9 cellular contexts compared by ENCODE assay signal in the genomic region with DNA sequence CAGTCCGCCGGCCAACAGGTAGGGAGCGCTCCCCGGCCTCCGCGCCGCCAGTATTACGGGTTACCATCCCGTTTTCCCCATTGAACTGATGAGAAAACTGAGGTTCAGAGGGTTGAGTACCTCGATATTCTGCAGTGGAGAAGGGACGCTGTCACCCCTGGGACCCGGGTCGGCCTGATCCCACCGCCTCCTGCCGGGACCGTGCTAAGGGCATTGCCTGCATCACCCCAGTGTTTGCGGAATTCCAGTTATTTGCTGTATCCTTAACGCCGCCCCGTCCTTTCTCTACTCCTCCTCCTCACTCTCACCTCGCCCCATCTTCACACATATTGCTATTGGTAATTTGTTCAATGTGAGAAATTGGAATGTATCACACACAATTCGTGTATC. TPM values are rescaled to one million over a fixed set of nuclear protein-coding genes. Genes with fewer than 3 reads are reported as not detected.
DNase-seq lines count a peak whose midpoint lies in the region; ATAC-seq and TF ChIP-seq lines count a peak whose summit lies in the region.
"Had no signal": no experiment of that assay in that cellular context is flagged by ENCODE, and none has a peak within 500 bp of the region (broad histone marks: within the 10 kb centered on the region; RNA-seq: fewer than 3 reads in every experiment).

No MANE protein-coding gene starts in this region.

- H3K4me1 Mint-ChIP-seq in CD4-positive, alpha-beta memory T cell: peaks cover 5 to 20% (median 15%) of the 10 kb centered on the region in 4 donors

- TF ChIP-seq EP300 in ovary (IDR thresholded peaks at IDR 0.05): no peak

- no peak overlapping the region for H3K27ac ChIP-seq in CD4-positive, alpha-beta memory T cell (ENCODE audit: low read depth, low read length)
- H3K27ac ChIP-seq in PC-9 (no peak overlapping the region), ovary (no peak overlapping the region)

- intact Hi-C loops in CD4-positive, alpha-beta memory T cell (cut with micrococcal nuclease): no loop called here
- intact Hi-C loops in PC-9 (cut with micrococcal nuclease; ENCODE audit: unreplicated experiment) (no loop called here), ovary (cut with DNase I) (no loop called here)

- peaks cover 44 to 47% of the 10 kb centered on the region in 2 donors for H3K27me3 Mint-ChIP-seq in CD4-positive, alpha-beta memory T cell

- TF ChIP-seq CTCF in PC-9 (conservative IDR thresholded peaks at IDR 0.05) (no peak), ovary (IDR thresholded peaks at IDR 0.05) (no peak)

- H3K4me3 Mint-ChIP-seq in CD4-positive, alpha-beta memory T cell: peak overlapping the region; percentile 56 to 91 (median 76)

- peaks cover 0 to 2% (median 0%) of the 10 kb centered on the region in 8 donors for H3K9me3 Mint-ChIP-seq in CD4-positive, alpha-beta memory T cell

- DNase-seq in CD4-positive, alpha-beta memory T cell: no peak
- DNase-seq in PC-9: no peak
- DNase-seq in erythroblast (lab: John Stamatoyannopoulos, UW): no peak
- DNase-seq in ovary: no peak
- no peak for DNase-seq in ecto neural progenitor cell (ENCODE audit: low spot score)
- no peak for DNase-seq in OCI-M1 (lab: John Stamatoyannopoulos, UW)
- DNase-seq: NCI-H510A treated with DMSO at 0.1 percent for 48 hours had no signal

- ATAC-seq in GM18511 (IDR thresholded peaks at IDR 0.05; ENCODE audit: unreplicated experiment) (no peak), HG03378 (IDR thresholded peaks at IDR 0.05; ENCODE audit: unreplicated experiment) (no peak)

- H3K79me2 ChIP-seq in PC-9 (ENCODE audit: low read depth): no peaks in the 10 kb centered on the region

- H3K4me3 ChIP-seq in CD4-positive, alpha-beta memory T cell (ENCODE audit: low read length in 2 of 2): no peak overlapping the region
- H3K4me3 ChIP-seq in PC-9: peak overlapping the region; percentile 65; the same call in 1 of the 2 replicates
- peak overlapping the region; percentile 73 for H3K4me3 ChIP-seq in ovary

- peaks cover 21% of the 10 kb centered on the region for H3K27me3 ChIP-seq in CD4-positive, alpha-beta memory T cell (ENCODE audit: insufficient read depth, low read length)
- H3K27me3 ChIP-seq in PC-9 (ENCODE audit: insufficient read depth, low read depth) (peaks cover 23% of the 10 kb centered on the region), ovary (no peaks in the 10 kb centered on the region)

- no peaks in the 10 kb centered on the region for H3K36me3 Mint-ChIP-seq in CD4-positive, alpha-beta memory T cell

- WGBS in ovary, 3 donors: 3 to 4% (median 4%) methylated on average over 20 to 22 of the region's 22 CpGs

- peak overlapping the region; percentile 76 for H3K4me2 ChIP-seq in PC-9

- H3K36me3 ChIP-seq in CD4-positive, alpha-beta memory T cell (ENCODE audit: insufficient read depth, low read length): no peaks in the 10 kb centered on the region
- H3K36me3 ChIP-seq in PC-9 (ENCODE audit: low read depth): no peaks in the 10 kb centered on the region
- H3K36me3 ChIP-seq in ovary: no peaks in the 10 kb centered on the region

- TF ChIP-seq POLR2A in erythroblast (IDR thresholded peaks at IDR 0.05; ENCODE audit: low read length) (peak; percentile 45), ovary (IDR thresholded peaks at IDR 0.05) (no peak)

- H3K9me3 ChIP-seq in CD4-positive, alpha-beta memory T cell (ENCODE audit: control insufficient read depth in 1 of 2, low read length in 2 of 2): no peaks in the 10 kb centered on the region
- H3K9me3 ChIP-seq in PC-9 (ENCODE audit: insufficient read depth, low read depth): no peaks in the 10 kb centered on the region
- H3K9me3 ChIP-seq in ovary: no peaks in the 10 kb centered on the region

- CTCF ChIA-PET in CD4-positive, alpha-beta memory T cell (lab: Charles Lee; ENCODE audit: partially characterized antibody): no interaction called here
- CTCF ChIA-PET in PC-9 (lab: Charles Lee): no interaction called here

- no peaks in the 10 kb centered on the region for H4K20me1 ChIP-seq in PC-9 (ENCODE audit: insufficient read depth)

- peaks cover 21% of the 10 kb centered on the region; the same call in 1 of the 2 replicates for H3F3A ChIP-seq in PC-9 (ENCODE audit: insufficient read depth, low read depth)

- BruUV-seq in PC-9 (replicated peaks; lab: Mats Ljungman, UMichigan): no TSS peak

- POLR2A ChIA-PET in CD4-positive, alpha-beta memory T cell (lab: Charles Lee; ENCODE audit: partially characterized antibody): no interaction called here
- POLR2A ChIA-PET in PC-9 (lab: Charles Lee; ENCODE audit: unreplicated experiment): no interaction called here

- peaks cover 8% of the 10 kb centered on the region for H3K4me1 ChIP-seq in CD4-positive, alpha-beta memory T cell (ENCODE audit: insufficient read depth, low read length)
- H3K4me1 ChIP-seq in PC-9 (replicated peaks; ENCODE audit: insufficient read depth) (peaks cover 22% of the 10 kb centered on the region), ovary (ENCODE audit: insufficient read depth) (peaks cover 5% of the 10 kb centered on the region)

- no peaks in the 10 kb centered on the region for H3K9me2 ChIP-seq in PC-9 (ENCODE audit: insufficient read depth)

- H3K27ac Mint-ChIP-seq in CD4-positive, alpha-beta memory T cell: no peak overlapping the region

- H2AFZ ChIP-seq in PC-9: peak overlapping the region; percentile 75

RNA-seq across cellular contexts. Expression of a gene that starts 0.4 kb away (rescaled TPM):
- total RNA-seq in CD4-positive, alpha-beta memory T cell: under 1 TPM in 1 of 2 experiments, not detected in 1; 0.15 TPM
- polyA plus RNA-seq in CD4-positive, alpha-beta memory T cell: not detected
- total RNA-seq in PC-9 (2021) (17.1 and 19.3 TPM in 2 replicates), ovary (10 to 100 TPM in 4 of 7 donors, 1 to 10 TPM in 3; 3.3 to 19.6 (median 11.7) TPM)
- 10 to 100 TPM in 1 of 2 donors, 1 to 10 TPM in 1; 2.0 to 12.1 TPM for polyA plus RNA-seq in ovary

Comparison
In these comparisons a context has a peak if more than half of its experiments do, and no peak if none do; other contexts are left out.
1. H3K4me3 ChIP-seq: peak in PC-9 (single experiment) and ovary (single experiment); none in CD4-positive, alpha-beta memory T cell (0 of 2).